ENCODE assay signal across 11 cellular contexts in genomic region chr4:159042097-159042605, GRCh38.
DNase-seq lines count a peak whose midpoint lies in the region; ATAC-seq and TF ChIP-seq lines count a peak whose summit lies in the region.
"Had no signal": no experiment of that assay in that cellular context is flagged by ENCODE, and none has a peak within 500 bp of the region (broad histone marks: within the 10 kb centered on the region; RNA-seq: fewer than 3 reads in every experiment).

No MANE protein-coding gene starts in this region.

- peaks cover 5% of the 10 kb centered on the region; the same call in 1 of the 2 replicates for H3K27me3 ChIP-seq in HAP-1 (ENCODE audit: low read depth)

- no peaks in the 10 kb centered on the region for H3K36me3 ChIP-seq in HAP-1 (replicated peaks)

- no peaks in the 10 kb centered on the region for H3K36me3 Mint-ChIP-seq in neural crest cell (ENCODE audit: low read depth)
- H3K36me3 Mint-ChIP-seq: naive B cell had no signal

- no peak overlapping the region for H3K4me3 ChIP-seq in HAP-1
- H3K4me3 ChIP-seq: dorsolateral prefrontal cortex had no signal

- DNase-seq in DMS53 (lab: John Stamatoyannopoulos, UW) (peak; percentile 18), DMS53 treated with DMSO at 0.1 percent for 48 hours (lab: John Stamatoyannopoulos, UW; ENCODE audit: unreplicated experiment) (no peak), neural crest cell (ENCODE audit: low read depth, low spot score) (no peak), SK-N-DZ (ENCODE audit: low spot score) (no peak), HAP-1 (ENCODE audit: low spot score in 2 of 2) (no peak)
- no peak for DNase-seq in activated naive CD4-positive, alpha-beta T cell treated with Interleukin-2 at 50 U/mL for 16 hours
- DNase-seq: activated naive CD4-positive, alpha-beta T cell; dorsolateral prefrontal cortex; naive B cell had no signal

- no peak overlapping the region for H3K4me3 Mint-ChIP-seq in neural crest cell
- H3K4me3 Mint-ChIP-seq: naive B cell had no signal

- peaks cover 6% of the 10 kb centered on the region for H3K27me3 Mint-ChIP-seq in neural crest cell (ENCODE audit: low read depth)

- H3K27ac Mint-ChIP-seq in neural crest cell (ENCODE audit: unreplicated experiment): peak overlapping the region; percentile 32
- H3K27ac Mint-ChIP-seq: naive B cell had no signal

- H3K9me3 Mint-ChIP-seq in neural crest cell: no peaks in the 10 kb centered on the region

- ATAC-seq in HG02798 (IDR thresholded peaks at IDR 0.05; ENCODE audit: poor library complexity, unreplicated experiment): peak; percentile 42
- peak; percentile 35; the same call in 1 of the 3 replicates for ATAC-seq in SK-N-SH treated with all-trans-retinoic acid at 6 μM for 48 hours

- H3K9me3 ChIP-seq in HAP-1: no peaks in the 10 kb centered on the region

- in situ Hi-C loops in HAP-1 (cut with MboI; ENCODE audit: low sequenced_read_pairs): no loop called here

- peaks cover 26% of the 10 kb centered on the region for H3K4me1 Mint-ChIP-seq in neural crest cell

- peaks cover 7% of the 10 kb centered on the region for H3K4me1 ChIP-seq in HAP-1

- TF ChIP-seq CTCF in neural crest cell (conservative IDR thresholded peaks at IDR 0.05): no peak

TF ChIP-seq in SK-N-SH treated with all-trans-retinoic acid at 6 μM for 48 hours, 23 proteins besides CTCF, POLR2A, EP300 and RAD21:
- no peak for TF ChIP-seq RARB (CRISPR knock-in tag; IDR thresholded peaks at IDR 0.05)
- peak; percentile 65 for TF ChIP-seq ISL1 (CRISPR knock-in tag; IDR thresholded peaks at IDR 0.05)
- TF ChIP-seq SNAI2 (CRISPR knock-in tag; IDR thresholded peaks at IDR 0.05): no peak
- no peak for TF ChIP-seq TOX (CRISPR knock-in tag; IDR thresholded peaks at IDR 0.05; ENCODE audit: borderline replicate concordance)
- peak; percentile 93 for TF ChIP-seq TSHZ2 (CRISPR knock-in tag; IDR thresholded peaks at IDR 0.05)
TF ChIP-seq in SK-N-SH treated with all-trans-retinoic acid at 6 μM for 48 hours: peak in this region for 2.
